Comparison of ENCODE assay signal across 17 cellular contexts in genomic region chr6:39688494-39688893, GRCh38. TPM values are rescaled to one million over a fixed set of nuclear protein-coding genes. Genes with fewer than 3 reads are reported as not detected.
A peak's percentile ranks its signal among the peaks of the same experiment; 100 is the strongest.
DNase-seq lines count a peak whose midpoint lies in the region; ATAC-seq and TF ChIP-seq lines count a peak whose summit lies in the region.
"Had no signal": no experiment of that assay in that cellular context is flagged by ENCODE, and none has a peak within 500 bp of the region (broad histone marks: within the 10 kb centered on the region; RNA-seq: fewer than 3 reads in every experiment).

No MANE protein-coding gene starts in this region.

- no peaks in the 10 kb centered on the region for H3K9me3 Mint-ChIP-seq in activated naive CD8-positive, alpha-beta T cell treated with anti-CD3 and anti-CD28 coated beads, Interleukin-2, amount 50 U/mL, for 24 hours

- H3K36me3 Mint-ChIP-seq in activated naive CD8-positive, alpha-beta T cell treated with anti-CD3 and anti-CD28 coated beads, Interleukin-2, amount 50 U/mL, for 24 hours (ENCODE audit: low read depth): no peaks in the 10 kb centered on the region
- H3K36me3 Mint-ChIP-seq: CD14-positive monocyte had no signal

- ATAC-seq in GM19463 (IDR thresholded peaks at IDR 0.05; ENCODE audit: unreplicated experiment): no peak
- ATAC-seq in activated naive CD8-positive, alpha-beta T cell treated with anti-CD3 and anti-CD28 coated beads, Interleukin-2, amount 50 U/mL, for 24 hours: no peak
- ATAC-seq: activated CD4-positive, CD25-positive, alpha-beta regulatory T cell treated with anti-CD3 and anti-CD28 coated beads, Interleukin-2, amount 50 U/mL, for 24 hours had no signal

- no peak overlapping the region for H3K4me3 ChIP-seq in AG09309 (ENCODE audit: control insufficient read depth, low read depth, low read length)
- no peak overlapping the region for H3K4me3 ChIP-seq in astrocyte of the cerebellum (ENCODE audit: low read depth, low read length)
- H3K4me3 ChIP-seq: ascending aorta, uterus had no signal

- no peaks in the 10 kb centered on the region for H3K4me1 Mint-ChIP-seq in activated naive CD8-positive, alpha-beta T cell treated with anti-CD3 and anti-CD28 coated beads, Interleukin-2, amount 50 U/mL, for 24 hours

- peaks cover 28% of the 10 kb centered on the region for H3K27me3 Mint-ChIP-seq in activated naive CD8-positive, alpha-beta T cell treated with anti-CD3 and anti-CD28 coated beads, Interleukin-2, amount 50 U/mL, for 24 hours

- in situ Hi-C loops in astrocyte of the cerebellum (cut with HindIII; ENCODE audit: low sequenced_read_pairs): no loop called here

- intact Hi-C loops in posterior cingulate gyrus (cut with DNase I): no loop called here

- TF ChIP-seq CTCF in AG09309 (IDR thresholded peaks at IDR 0.05; ENCODE audit: control insufficient read depth, insufficient read depth, low read depth, low read length, missing control alignments) (no peak), astrocyte of the cerebellum (IDR thresholded peaks at IDR 0.05; ENCODE audit: low read depth, low read length, missing control alignments) (no peak)

- peak; percentile 83 for DNase-seq in AG09309 (ENCODE audit: low read depth)
- DNase-seq in HT1080 (ENCODE audit: low read depth): peak; percentile 34
- DNase-seq in astrocyte of the cerebellum (ENCODE audit: low read depth): peak; percentile 91
- peak; percentile 4 for DNase-seq in glomerular visceral epithelial cell (ENCODE audit: extremely low spot score)
- DNase-seq in posterior cingulate gyrus: no peak
- DNase-seq in activated naive CD8-positive, alpha-beta T cell treated with anti-CD3 and anti-CD28 coated beads, Interleukin-2, amount 50 U/mL, for 24 hours: no peak
- no peak for DNase-seq in stimulated activated CD4-positive, alpha-beta T cell treated with anti-CD3 and anti-CD28 coated beads, Interleukin-4, amount 100 ng/mL, for 24 hours
- DNase-seq: MM.1S, NCI-H524, SHP77 treated with DMSO at 0.1 percent for 48 hours, uterus had no signal

- H3K4me3 Mint-ChIP-seq in activated naive CD8-positive, alpha-beta T cell treated with anti-CD3 and anti-CD28 coated beads, Interleukin-2, amount 50 U/mL, for 24 hours: no peak overlapping the region
- H3K4me3 Mint-ChIP-seq: CD14-positive monocyte had no signal

- H3K27ac Mint-ChIP-seq in activated naive CD8-positive, alpha-beta T cell treated with anti-CD3 and anti-CD28 coated beads, Interleukin-2, amount 50 U/mL, for 24 hours: no peak overlapping the region

RNA-seq across cellular contexts. Expression of gene KIF6, which starts 36.7 kb away (rescaled TPM):
- total RNA-seq in HT1080 (2014; rRNA removed; shearing (Covaris generic)): 0.33 and 2.9 TPM in 2 replicates
- 0.90 and 1.7 TPM in 2 replicates for polyA plus RNA-seq in HT1080 (2015; cell fraction: cytosol; rRNA removed)
- polyA plus RNA-seq in HT1080 (2015; cell fraction: nucleus; rRNA removed): 0.67 and 0.99 TPM in 2 replicates
- total RNA-seq: endothelial cell of umbilical vein, myocyte had no signal
- polyA plus RNA-seq: CD14-positive monocyte, endothelial cell of umbilical vein had no signal

Comparison
In these comparisons a context has a peak if more than half of its experiments do, and no peak if none do; other contexts are left out.
1. DNase-seq: peak in AG09309 (single experiment), HT1080 (single experiment), astrocyte of the cerebellum (single experiment) and glomerular visceral epithelial cell (single experiment); none in posterior cingulate gyrus (0 of 10), activated naive CD8-positive, alpha-beta T cell treated with anti-CD3 and anti-CD28 coated beads, Interleukin-2, amount 50 U/mL, for 24 hours (single experiment) and stimulated activated CD4-positive, alpha-beta T cell treated with anti-CD3 and anti-CD28 coated beads, Interleukin-4, amount 100 ng/mL, for 24 hours (single experiment).